ENCODE assay signal across 1 cellular context in genomic region chr17:75753514-75754377, GRCh38.
TF ChIP-seq lines count a peak whose summit lies in the region.

No MANE protein-coding gene starts in this region.

TF ChIP-seq in K562, 482 proteins besides CTCF, POLR2A, EP300 and RAD21 (continued from another document and continues in another):
- TF ChIP-seq ZNF318 (IDR thresholded peaks at IDR 0.05; ENCODE audit: borderline replicate concordance in 1 of 2, low read depth in 1 of 2), result no peak
- no peak for TF ChIP-seq MCM7 (IDR thresholded peaks at IDR 0.05)
- TF ChIP-seq ZNF586 (CRISPR knock-in tag; conservative IDR thresholded peaks at IDR 0.05), result no peak
- no peak for TF ChIP-seq CBX5 (IDR thresholded peaks at IDR 0.05; ENCODE audit: borderline replicate concordance, low read depth)
- peak; percentile 60; the same call in 1 of the 2 replicates for TF ChIP-seq ESRRA (IDR thresholded peaks at IDR 0.05; ENCODE audit: borderline replicate concordance, low read depth)
- no peak for TF ChIP-seq PHB (CRISPR knock-in tag; IDR thresholded peaks at IDR 0.05)
- TF ChIP-seq PCBP1 (IDR thresholded peaks at IDR 0.05; ENCODE audit: low read depth, low read length, poor library complexity, severe bottlenecking), result peak; percentile 47
- peak; percentile 59 for TF ChIP-seq GMEB1 (CRISPR knock-in tag; IDR thresholded peaks at IDR 0.05)
- no peak for TF ChIP-seq PYGO2 (tag; IDR thresholded peaks at IDR 0.05)
- TF ChIP-seq MBD1 (CRISPR knock-in tag; IDR thresholded peaks at IDR 0.05), result no peak
- no peak for TF ChIP-seq TAF15 (IDR thresholded peaks at IDR 0.05; ENCODE audit: low read depth, low read length)
- no peak for TF ChIP-seq HMBOX1 (IDR thresholded peaks at IDR 0.05)
- TF ChIP-seq IRF9 (tag; IDR thresholded peaks at IDR 0.05), result no peak
- peak in 1 of 2 experiments; percentile 48; a peak in 1 of 4 replicates for TF ChIP-seq ZMIZ1 (IDR thresholded peaks at IDR 0.05; ENCODE audit: low read depth in 2 of 2, low read length in 2 of 2)
- no peak for TF ChIP-seq ZBTB8A (IDR thresholded peaks at IDR 0.05; ENCODE audit: partially characterized antibody)
- peak; percentile 97 for TF ChIP-seq RB1 (IDR thresholded peaks at IDR 0.05; ENCODE audit: low read depth)
- no peak for TF ChIP-seq SMAD1 (IDR thresholded peaks at IDR 0.05; ENCODE audit: low read depth, low read length, partially characterized antibody)
- no peak for TF ChIP-seq ZNF277 (CRISPR knock-in tag; IDR thresholded peaks at IDR 0.05; ENCODE audit: borderline replicate concordance)
- TF ChIP-seq ZNF274 (IDR thresholded peaks at IDR 0.05; ENCODE audit: borderline replicate concordance, low read depth, low read length), result no peak
- no peak for TF ChIP-seq ZBTB1 (CRISPR knock-in tag; IDR thresholded peaks at IDR 0.05; ENCODE audit: borderline replicate concordance, low read depth)
- TF ChIP-seq ZNF197 (CRISPR knock-in tag; IDR thresholded peaks at IDR 0.05; ENCODE audit: low read depth), result no peak
- no peak for TF ChIP-seq ZNF57 (CRISPR knock-in tag; IDR thresholded peaks at IDR 0.05)
- no peak for TF ChIP-seq TSC22D4 (tag; IDR thresholded peaks at IDR 0.05)
- TF ChIP-seq ZNF239 (CRISPR knock-in tag; IDR thresholded peaks at IDR 0.05), result no peak
- TF ChIP-seq ZBED1 (IDR thresholded peaks at IDR 0.05), result no peak
- TF ChIP-seq GTF2F1 (IDR thresholded peaks at IDR 0.05; ENCODE audit: low read depth, low read length), result no peak
- TF ChIP-seq ZNF445 (CRISPR knock-in tag; IDR thresholded peaks at IDR 0.05; ENCODE audit: low read depth), result no peak
- TF ChIP-seq RFX7 (CRISPR knock-in tag; IDR thresholded peaks at IDR 0.05), result no peak
- no peak for TF ChIP-seq FOXA1 (IDR thresholded peaks at IDR 0.05; ENCODE audit: borderline replicate concordance)
- TF ChIP-seq E2F5 (CRISPR knock-in tag; IDR thresholded peaks at IDR 0.05), result no peak
- no peak for TF ChIP-seq SMARCB1 (IDR thresholded peaks at IDR 0.05; ENCODE audit: insufficient read length, low read depth)
- TF ChIP-seq ZNF212 (CRISPR knock-in tag; IDR thresholded peaks at IDR 0.05), result no peak
- TF ChIP-seq ZEB2 (IDR thresholded peaks at IDR 0.05), result no peak
- no peak for TF ChIP-seq HDAC1 (IDR thresholded peaks at IDR 0.05)
- TF ChIP-seq SREBF1 (IDR thresholded peaks at IDR 0.05; ENCODE audit: borderline replicate concordance, low read depth, low read length), result no peak
- peak; percentile 32; the same call in 1 of the 2 replicates for TF ChIP-seq SMC3 (conservative IDR thresholded peaks at IDR 0.05; ENCODE audit: insufficient read depth, low read depth, low read length)
- TF ChIP-seq TCF7 (IDR thresholded peaks at IDR 0.05; ENCODE audit: borderline replicate concordance), result no peak; the same call in 1 of the 2 replicates
